In the genomic region with DNA sequence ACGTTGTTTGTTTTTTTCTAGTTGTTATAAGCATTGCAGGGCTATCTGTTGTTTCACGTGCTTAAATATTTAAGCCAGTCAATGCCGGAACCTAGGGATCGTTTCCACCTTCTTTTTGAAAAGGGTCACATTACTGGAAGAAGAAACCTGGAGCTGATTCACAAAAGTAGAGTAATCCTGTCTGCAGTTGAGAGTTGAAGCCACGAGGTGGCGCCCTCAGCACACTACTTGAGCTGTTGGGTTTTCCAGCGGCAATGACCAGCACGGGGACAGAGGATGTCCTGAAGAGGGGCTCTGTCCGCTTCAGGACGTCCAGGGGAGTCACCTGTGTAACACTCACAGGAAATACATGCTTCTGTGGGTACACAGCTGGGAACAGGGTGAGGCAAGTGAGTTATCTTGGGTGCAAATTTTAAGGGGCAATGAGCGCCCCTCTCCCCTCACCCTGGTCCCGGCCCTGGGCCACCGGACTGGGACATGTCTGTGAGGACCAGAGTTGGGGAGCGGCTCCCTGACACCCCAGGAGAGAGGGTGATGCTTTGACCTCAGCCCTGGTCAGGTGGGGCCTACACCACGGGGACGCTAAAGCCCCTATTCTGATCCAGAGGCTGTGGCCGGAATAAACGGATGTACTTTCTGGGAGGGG, we compare ENCODE assay signal across 8 cellular contexts. TPM values are rescaled to one million over a fixed set of nuclear protein-coding genes. Genes with fewer than 3 reads are reported as not detected.
DNase-seq lines count a peak whose midpoint lies in the region; ATAC-seq and TF ChIP-seq lines count a peak whose summit lies in the region.

No MANE protein-coding gene starts in this region.

- no peaks in the 10 kb centered on the region for H3K9me3 ChIP-seq in right atrium auricular region

- no peaks in the 10 kb centered on the region for H3K27me3 ChIP-seq in right atrium auricular region

- DNase-seq in ELF-1 (ENCODE audit: low read depth, low spot score) (peak; percentile 85), SKM-1 (lab: John Stamatoyannopoulos, UW; ENCODE audit: unreplicated experiment) (peak; percentile 63), amygdala (lab: John Stamatoyannopoulos, UW) (peak in 42 of 56 donors; percentile 13 to 91 (median 53)), right atrium auricular region (ENCODE audit: low spot score) (peak; percentile 90), retina (peak; percentile 80)

- no peak overlapping the region for H3K27ac ChIP-seq in right atrium auricular region

- peak; percentile 89 for TF ChIP-seq CTCF in LNCAP (IDR thresholded peaks at IDR 0.05)
- TF ChIP-seq CTCF in right atrium auricular region (IDR thresholded peaks at IDR 0.05) = peak; percentile 84 to 94

- H3K4me3 ChIP-seq in right atrium auricular region = no peak overlapping the region

- H3K36me3 ChIP-seq in right atrium auricular region = no peaks in the 10 kb centered on the region

- peaks cover 0 to 24% of the 10 kb centered on the region in 2 donors for H3K4me1 ChIP-seq in right atrium auricular region

- ATAC-seq in GM21576 (IDR thresholded peaks at IDR 0.05; ENCODE audit: unreplicated experiment) = no peak
- ATAC-seq in HG02938 (IDR thresholded peaks at IDR 0.05; ENCODE audit: unreplicated experiment) = no peak

RNA-seq across cellular contexts. Expression of a gene that starts 26.3 kb away (rescaled TPM):
- total RNA-seq in right atrium auricular region = 1 to 10 TPM in 1 of 2 donors, under 1 TPM in 1; 0.70 to 2.0 TPM

RNA-seq across cellular contexts. Expression of a gene that starts 53.5 kb away (rescaled TPM):
- total RNA-seq in right atrium auricular region = 1 to 10 TPM; 1.8 to 5.7 TPM
